In genomic region chr2:11422901-11423435, GRCh38 we compare ENCODE assay signal across 1 cellular context.
TF ChIP-seq lines count a peak whose summit lies in the region.

No MANE protein-coding gene starts in this region.

TF ChIP-seq in HepG2, 621 proteins besides CTCF, POLR2A, EP300 and RAD21 (continued from another document and continues in another):
- TF ChIP-seq, protein P1, sequence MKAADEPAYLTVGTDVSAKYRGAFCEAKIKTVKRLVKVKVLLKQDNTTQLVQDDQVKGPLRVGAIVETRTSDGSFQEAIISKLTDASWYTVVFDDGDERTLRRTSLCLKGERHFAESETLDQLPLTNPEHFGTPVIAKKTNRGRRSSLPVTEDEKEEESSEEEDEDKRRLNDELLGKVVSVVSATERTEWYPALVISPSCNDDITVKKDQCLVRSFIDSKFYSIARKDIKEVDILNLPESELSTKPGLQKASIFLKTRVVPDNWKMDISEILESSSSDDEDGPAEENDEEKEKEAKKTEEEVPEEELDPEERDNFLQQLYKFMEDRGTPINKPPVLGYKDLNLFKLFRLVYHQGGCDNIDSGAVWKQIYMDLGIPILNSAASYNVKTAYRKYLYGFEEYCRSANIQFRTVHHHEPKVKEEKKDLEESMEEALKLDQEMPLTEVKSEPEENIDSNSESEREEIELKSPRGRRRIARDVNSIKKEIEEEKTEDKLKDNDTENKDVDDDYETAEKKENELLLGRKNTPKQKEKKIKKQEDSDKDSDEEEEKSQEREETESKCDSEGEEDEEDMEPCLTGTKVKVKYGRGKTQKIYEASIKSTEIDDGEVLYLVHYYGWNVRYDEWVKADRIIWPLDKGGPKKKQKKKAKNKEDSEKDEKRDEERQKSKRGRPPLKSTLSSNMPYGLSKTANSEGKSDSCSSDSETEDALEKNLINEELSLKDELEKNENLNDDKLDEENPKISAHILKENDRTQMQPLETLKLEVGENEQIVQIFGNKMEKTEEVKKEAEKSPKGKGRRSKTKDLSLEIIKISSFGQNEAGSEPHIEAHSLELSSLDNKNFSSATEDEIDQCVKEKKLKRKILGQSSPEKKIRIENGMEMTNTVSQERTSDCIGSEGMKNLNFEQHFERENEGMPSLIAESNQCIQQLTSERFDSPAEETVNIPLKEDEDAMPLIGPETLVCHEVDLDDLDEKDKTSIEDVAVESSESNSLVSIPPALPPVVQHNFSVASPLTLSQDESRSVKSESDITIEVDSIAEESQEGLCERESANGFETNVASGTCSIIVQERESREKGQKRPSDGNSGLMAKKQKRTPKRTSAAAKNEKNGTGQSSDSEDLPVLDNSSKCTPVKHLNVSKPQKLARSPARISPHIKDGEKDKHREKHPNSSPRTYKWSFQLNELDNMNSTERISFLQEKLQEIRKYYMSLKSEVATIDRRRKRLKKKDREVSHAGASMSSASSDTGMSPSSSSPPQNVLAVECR (CRISPR knock-in tag; IDR thresholded peaks at IDR 0.05; ENCODE audit: borderline replicate concordance), result no peak; the same call in 1 of the 2 replicates
- TF ChIP-seq ZBTB20 (CRISPR knock-in tag; IDR thresholded peaks at IDR 0.05; ENCODE audit: borderline replicate concordance, low read depth) (no peak), TSC22D2 (CRISPR knock-in tag; IDR thresholded peaks at IDR 0.05; ENCODE audit: borderline replicate concordance) (no peak), ATF7 (IDR thresholded peaks at IDR 0.05) (no peak), ATF7 (CRISPR knock-in tag; IDR thresholded peaks at IDR 0.05) (no peak), HCFC1 (IDR thresholded peaks at IDR 0.05; ENCODE audit: low read depth, low read length) (no peak), JDP2 (CRISPR knock-in tag; IDR thresholded peaks at IDR 0.05; ENCODE audit: borderline replicate concordance) (no peak), ZNF619 (CRISPR knock-in tag; IDR thresholded peaks at IDR 0.05) (no peak), HNRNPH1 (optimal IDR thresholded peaks at IDR 0.05; ENCODE audit: low read depth, low read length) (no peak), TERF1 (CRISPR knock-in tag; IDR thresholded peaks at IDR 0.05) (no peak), NR0B2 (CRISPR knock-in tag; IDR thresholded peaks at IDR 0.05) (no peak), MEIS1 (CRISPR knock-in tag; IDR thresholded peaks at IDR 0.05; ENCODE audit: borderline replicate concordance) (no peak), FOXA3 (CRISPR knock-in tag; IDR thresholded peaks at IDR 0.05) (peak; percentile 75), ZNF34 (CRISPR knock-in tag; IDR thresholded peaks at IDR 0.05; ENCODE audit: borderline replicate concordance) (no peak), ZNF660 (CRISPR knock-in tag; IDR thresholded peaks at IDR 0.05; ENCODE audit: borderline replicate concordance, low read depth) (no peak), ZNF263 (CRISPR knock-in tag; IDR thresholded peaks at IDR 0.05) (peak; percentile 57; the same call in 1 of the 2 replicates), STAG1 (CRISPR knock-in tag; IDR thresholded peaks at IDR 0.05) (peak; percentile 39; the same call in 1 of the 2 replicates), AHR (CRISPR knock-in tag; IDR thresholded peaks at IDR 0.05) (no peak), POLR2AphosphoS2 (IDR thresholded peaks at IDR 0.05; ENCODE audit: low read depth, low read length) (no peak), ZNF282 (IDR thresholded peaks at IDR 0.05; ENCODE audit: partially characterized antibody) (no peak), ELF4 (CRISPR knock-in tag; IDR thresholded peaks at IDR 0.05; ENCODE audit: borderline replicate concordance) (no peak), NFIC (IDR thresholded peaks at IDR 0.05; ENCODE audit: low read length) (no peak; the same call in 1 of the 2 replicates), ZFX (CRISPR knock-in tag; IDR thresholded peaks at IDR 0.05; ENCODE audit: low read depth) (peak; percentile 66), ARNTL (CRISPR knock-in tag; IDR thresholded peaks at IDR 0.05) (no peak; the same call in 1 of the 2 replicates), ZNF567 (CRISPR knock-in tag; IDR thresholded peaks at IDR 0.05; ENCODE audit: borderline replicate concordance) (no peak), ZBTB14 (CRISPR knock-in tag; IDR thresholded peaks at IDR 0.05) (no peak), FIP1L1 (IDR thresholded peaks at IDR 0.05; ENCODE audit: borderline replicate concordance, insufficient read depth, low read depth, low read length) (no peak), ZNF761 (CRISPR knock-in tag; conservative IDR thresholded peaks at IDR 0.05) (no peak), ZBTB33 (CRISPR knock-in tag; IDR thresholded peaks at IDR 0.05) (0 out of 2 replicates have a peak, but pooled peaks have one; percentile 31), ZNF530 (CRISPR knock-in tag; IDR thresholded peaks at IDR 0.05; ENCODE audit: low read depth) (no peak), POLR2G (IDR thresholded peaks at IDR 0.05; ENCODE audit: low read depth, low read length) (no peak), ETS1 (CRISPR knock-in tag; IDR thresholded peaks at IDR 0.05) (no peak), ADNP (CRISPR knock-in tag; IDR thresholded peaks at IDR 0.05) (peak; percentile 86; the same call in 1 of the 2 replicates), ZSCAN21 (CRISPR knock-in tag; IDR thresholded peaks at IDR 0.05; ENCODE audit: borderline replicate concordance) (no peak), ZNF234 (CRISPR knock-in tag; conservative IDR thresholded peaks at IDR 0.05) (no peak), FOXM1 (CRISPR knock-in tag; IDR thresholded peaks at IDR 0.05) (no peak), GMEB2 (CRISPR knock-in tag; IDR thresholded peaks at IDR 0.05; ENCODE audit: low read depth) (no peak), ZNF362 (CRISPR knock-in tag; IDR thresholded peaks at IDR 0.05; ENCODE audit: borderline replicate concordance) (peak; percentile 69; the same call in 1 of the 2 replicates), DMAP1 (CRISPR knock-in tag; IDR thresholded peaks at IDR 0.05) (no peak), PRMT3 (CRISPR knock-in tag; IDR thresholded peaks at IDR 0.05; ENCODE audit: borderline replicate concordance, low read depth) (no peak), ZMYM4 (CRISPR knock-in tag; IDR thresholded peaks at IDR 0.05) (peak; percentile 55; the same call in 1 of the 2 replicates)
- TF ChIP-seq, protein P2, sequence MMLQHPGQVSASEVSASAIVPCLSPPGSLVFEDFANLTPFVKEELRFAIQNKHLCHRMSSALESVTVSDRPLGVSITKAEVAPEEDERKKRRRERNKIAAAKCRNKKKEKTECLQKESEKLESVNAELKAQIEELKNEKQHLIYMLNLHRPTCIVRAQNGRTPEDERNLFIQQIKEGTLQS (CRISPR knock-in tag; IDR thresholded peaks at IDR 0.05), result no peak
- TF ChIP-seq, protein P3, sequence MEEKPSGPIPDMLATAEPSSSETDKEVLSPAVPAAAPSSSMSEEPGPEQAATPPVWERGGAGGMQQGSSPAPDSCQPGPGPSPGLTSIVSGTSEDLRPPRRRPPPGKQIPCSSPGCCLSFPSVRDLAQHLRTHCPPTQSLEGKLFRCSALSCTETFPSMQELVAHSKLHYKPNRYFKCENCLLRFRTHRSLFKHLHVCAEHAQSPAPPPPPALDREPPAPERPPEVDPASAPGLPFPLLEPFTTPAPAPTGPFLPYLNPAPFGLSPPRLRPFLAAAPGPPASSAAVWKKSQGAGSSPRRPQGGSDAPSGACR (CRISPR knock-in tag; IDR thresholded peaks at IDR 0.05), result 0 out of 2 replicates have a peak, but pooled peaks have one; percentile 24
- TF ChIP-seq, protein P4, sequence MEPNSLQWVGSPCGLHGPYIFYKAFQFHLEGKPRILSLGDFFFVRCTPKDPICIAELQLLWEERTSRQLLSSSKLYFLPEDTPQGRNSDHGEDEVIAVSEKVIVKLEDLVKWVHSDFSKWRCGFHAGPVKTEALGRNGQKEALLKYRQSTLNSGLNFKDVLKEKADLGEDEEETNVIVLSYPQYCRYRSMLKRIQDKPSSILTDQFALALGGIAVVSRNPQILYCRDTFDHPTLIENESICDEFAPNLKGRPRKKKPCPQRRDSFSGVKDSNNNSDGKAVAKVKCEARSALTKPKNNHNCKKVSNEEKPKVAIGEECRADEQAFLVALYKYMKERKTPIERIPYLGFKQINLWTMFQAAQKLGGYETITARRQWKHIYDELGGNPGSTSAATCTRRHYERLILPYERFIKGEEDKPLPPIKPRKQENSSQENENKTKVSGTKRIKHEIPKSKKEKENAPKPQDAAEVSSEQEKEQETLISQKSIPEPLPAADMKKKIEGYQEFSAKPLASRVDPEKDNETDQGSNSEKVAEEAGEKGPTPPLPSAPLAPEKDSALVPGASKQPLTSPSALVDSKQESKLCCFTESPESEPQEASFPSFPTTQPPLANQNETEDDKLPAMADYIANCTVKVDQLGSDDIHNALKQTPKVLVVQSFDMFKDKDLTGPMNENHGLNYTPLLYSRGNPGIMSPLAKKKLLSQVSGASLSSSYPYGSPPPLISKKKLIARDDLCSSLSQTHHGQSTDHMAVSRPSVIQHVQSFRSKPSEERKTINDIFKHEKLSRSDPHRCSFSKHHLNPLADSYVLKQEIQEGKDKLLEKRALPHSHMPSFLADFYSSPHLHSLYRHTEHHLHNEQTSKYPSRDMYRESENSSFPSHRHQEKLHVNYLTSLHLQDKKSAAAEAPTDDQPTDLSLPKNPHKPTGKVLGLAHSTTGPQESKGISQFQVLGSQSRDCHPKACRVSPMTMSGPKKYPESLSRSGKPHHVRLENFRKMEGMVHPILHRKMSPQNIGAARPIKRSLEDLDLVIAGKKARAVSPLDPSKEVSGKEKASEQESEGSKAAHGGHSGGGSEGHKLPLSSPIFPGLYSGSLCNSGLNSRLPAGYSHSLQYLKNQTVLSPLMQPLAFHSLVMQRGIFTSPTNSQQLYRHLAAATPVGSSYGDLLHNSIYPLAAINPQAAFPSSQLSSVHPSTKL (CRISPR knock-in tag; IDR thresholded peaks at IDR 0.05), result peak; percentile 91
- TF ChIP-seq, protein P5, sequence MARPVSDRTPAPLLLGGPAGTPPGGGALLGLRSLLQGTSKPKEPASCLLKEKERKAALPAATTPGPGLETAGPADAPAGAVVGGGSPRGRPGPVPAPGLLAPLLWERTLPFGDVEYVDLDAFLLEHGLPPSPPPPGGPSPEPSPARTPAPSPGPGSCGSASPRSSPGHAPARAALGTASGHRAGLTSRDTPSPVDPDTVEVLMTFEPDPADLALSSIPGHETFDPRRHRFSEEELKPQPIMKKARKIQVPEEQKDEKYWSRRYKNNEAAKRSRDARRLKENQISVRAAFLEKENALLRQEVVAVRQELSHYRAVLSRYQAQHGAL (CRISPR knock-in tag; IDR thresholded peaks at IDR 0.05; ENCODE audit: not compliant biosample characterization), result no peak
